ENCODE assay signal across 1 cellular context in the genomic region with DNA sequence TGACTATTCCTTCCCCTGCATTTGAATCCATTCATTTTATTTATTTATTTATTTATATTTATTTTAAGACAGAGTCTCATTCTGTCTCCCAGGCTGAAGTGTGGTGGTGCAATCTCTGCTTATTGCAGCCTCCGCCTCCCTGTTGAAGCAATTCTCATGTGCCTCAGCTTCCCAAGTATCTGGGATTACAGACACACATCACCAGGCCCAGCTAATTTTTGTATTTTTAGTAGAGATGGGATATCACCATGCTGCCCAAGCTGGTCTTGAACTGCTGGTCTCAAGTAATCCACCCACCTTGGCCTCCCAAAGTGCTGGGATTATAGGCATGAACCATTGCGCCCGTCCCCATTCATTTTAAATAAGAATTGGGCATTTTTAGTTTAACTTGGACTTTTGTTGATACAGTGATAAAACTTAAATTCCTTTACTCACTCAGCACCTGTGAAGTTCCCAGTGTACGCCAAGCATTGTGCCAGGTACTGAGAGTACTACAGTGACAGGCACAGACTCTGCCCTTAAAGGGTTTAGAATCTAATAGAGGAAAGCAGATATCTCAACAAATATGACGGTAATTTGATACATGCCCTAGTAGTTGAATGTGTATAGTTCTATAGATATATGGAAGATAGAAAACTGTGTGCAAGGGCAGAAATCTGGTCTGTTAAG.
TF ChIP-seq lines count a peak whose summit lies in the region.

No MANE protein-coding gene starts in this region.

TF ChIP-seq in H1, 55 proteins besides CTCF, POLR2A, EP300 and RAD21:
- TF ChIP-seq CBX8 (IDR thresholded peaks at IDR 0.05; ENCODE audit: borderline replicate concordance, low read depth, low read length): no peak
- no peak for TF ChIP-seq TCF12 (IDR thresholded peaks at IDR 0.05; ENCODE audit: low read depth, low read length)
- no peak for TF ChIP-seq RNF2 (IDR thresholded peaks at IDR 0.05; ENCODE audit: borderline replicate concordance, low read depth, low read length, missing control alignments, poor library complexity, severe bottlenecking)
- TF ChIP-seq, protein P1, sequence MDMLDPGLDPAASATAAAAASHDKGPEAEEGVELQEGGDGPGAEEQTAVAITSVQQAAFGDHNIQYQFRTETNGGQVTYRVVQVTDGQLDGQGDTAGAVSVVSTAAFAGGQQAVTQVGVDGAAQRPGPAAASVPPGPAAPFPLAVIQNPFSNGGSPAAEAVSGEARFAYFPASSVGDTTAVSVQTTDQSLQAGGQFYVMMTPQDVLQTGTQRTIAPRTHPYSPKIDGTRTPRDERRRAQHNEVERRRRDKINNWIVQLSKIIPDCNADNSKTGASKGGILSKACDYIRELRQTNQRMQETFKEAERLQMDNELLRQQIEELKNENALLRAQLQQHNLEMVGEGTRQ (IDR thresholded peaks at IDR 0.05; ENCODE audit: low read length): no peak
- no peak for TF ChIP-seq POLR2AphosphoS5 (IDR thresholded peaks at IDR 0.05; ENCODE audit: low read depth, low read length)
- TF ChIP-seq, protein P2, sequence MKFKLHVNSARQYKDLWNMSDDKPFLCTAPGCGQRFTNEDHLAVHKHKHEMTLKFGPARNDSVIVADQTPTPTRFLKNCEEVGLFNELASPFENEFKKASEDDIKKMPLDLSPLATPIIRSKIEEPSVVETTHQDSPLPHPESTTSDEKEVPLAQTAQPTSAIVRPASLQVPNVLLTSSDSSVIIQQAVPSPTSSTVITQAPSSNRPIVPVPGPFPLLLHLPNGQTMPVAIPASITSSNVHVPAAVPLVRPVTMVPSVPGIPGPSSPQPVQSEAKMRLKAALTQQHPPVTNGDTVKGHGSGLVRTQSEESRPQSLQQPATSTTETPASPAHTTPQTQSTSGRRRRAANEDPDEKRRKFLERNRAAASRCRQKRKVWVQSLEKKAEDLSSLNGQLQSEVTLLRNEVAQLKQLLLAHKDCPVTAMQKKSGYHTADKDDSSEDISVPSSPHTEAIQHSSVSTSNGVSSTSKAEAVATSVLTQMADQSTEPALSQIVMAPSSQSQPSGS (IDR thresholded peaks at IDR 0.05; ENCODE audit: low read length): no peak
- TF ChIP-seq SIN3A (conservative IDR thresholded peaks at IDR 0.05 in 1 of 2, IDR thresholded peaks at IDR 0.05 in 1 of 2; ENCODE audit: low read depth in 1 of 2, low read length in 2 of 2): no peak
- no peak for TF ChIP-seq MAFK (IDR thresholded peaks at IDR 0.05; ENCODE audit: low read depth, low read length)
- no peak for TF ChIP-seq BCL11A (IDR thresholded peaks at IDR 0.05; ENCODE audit: low read depth in 2 of 2, low read length in 2 of 2)
- TF ChIP-seq SRF (IDR thresholded peaks at IDR 0.05; ENCODE audit: low read depth, low read length): no peak
- TF ChIP-seq, protein P3, sequence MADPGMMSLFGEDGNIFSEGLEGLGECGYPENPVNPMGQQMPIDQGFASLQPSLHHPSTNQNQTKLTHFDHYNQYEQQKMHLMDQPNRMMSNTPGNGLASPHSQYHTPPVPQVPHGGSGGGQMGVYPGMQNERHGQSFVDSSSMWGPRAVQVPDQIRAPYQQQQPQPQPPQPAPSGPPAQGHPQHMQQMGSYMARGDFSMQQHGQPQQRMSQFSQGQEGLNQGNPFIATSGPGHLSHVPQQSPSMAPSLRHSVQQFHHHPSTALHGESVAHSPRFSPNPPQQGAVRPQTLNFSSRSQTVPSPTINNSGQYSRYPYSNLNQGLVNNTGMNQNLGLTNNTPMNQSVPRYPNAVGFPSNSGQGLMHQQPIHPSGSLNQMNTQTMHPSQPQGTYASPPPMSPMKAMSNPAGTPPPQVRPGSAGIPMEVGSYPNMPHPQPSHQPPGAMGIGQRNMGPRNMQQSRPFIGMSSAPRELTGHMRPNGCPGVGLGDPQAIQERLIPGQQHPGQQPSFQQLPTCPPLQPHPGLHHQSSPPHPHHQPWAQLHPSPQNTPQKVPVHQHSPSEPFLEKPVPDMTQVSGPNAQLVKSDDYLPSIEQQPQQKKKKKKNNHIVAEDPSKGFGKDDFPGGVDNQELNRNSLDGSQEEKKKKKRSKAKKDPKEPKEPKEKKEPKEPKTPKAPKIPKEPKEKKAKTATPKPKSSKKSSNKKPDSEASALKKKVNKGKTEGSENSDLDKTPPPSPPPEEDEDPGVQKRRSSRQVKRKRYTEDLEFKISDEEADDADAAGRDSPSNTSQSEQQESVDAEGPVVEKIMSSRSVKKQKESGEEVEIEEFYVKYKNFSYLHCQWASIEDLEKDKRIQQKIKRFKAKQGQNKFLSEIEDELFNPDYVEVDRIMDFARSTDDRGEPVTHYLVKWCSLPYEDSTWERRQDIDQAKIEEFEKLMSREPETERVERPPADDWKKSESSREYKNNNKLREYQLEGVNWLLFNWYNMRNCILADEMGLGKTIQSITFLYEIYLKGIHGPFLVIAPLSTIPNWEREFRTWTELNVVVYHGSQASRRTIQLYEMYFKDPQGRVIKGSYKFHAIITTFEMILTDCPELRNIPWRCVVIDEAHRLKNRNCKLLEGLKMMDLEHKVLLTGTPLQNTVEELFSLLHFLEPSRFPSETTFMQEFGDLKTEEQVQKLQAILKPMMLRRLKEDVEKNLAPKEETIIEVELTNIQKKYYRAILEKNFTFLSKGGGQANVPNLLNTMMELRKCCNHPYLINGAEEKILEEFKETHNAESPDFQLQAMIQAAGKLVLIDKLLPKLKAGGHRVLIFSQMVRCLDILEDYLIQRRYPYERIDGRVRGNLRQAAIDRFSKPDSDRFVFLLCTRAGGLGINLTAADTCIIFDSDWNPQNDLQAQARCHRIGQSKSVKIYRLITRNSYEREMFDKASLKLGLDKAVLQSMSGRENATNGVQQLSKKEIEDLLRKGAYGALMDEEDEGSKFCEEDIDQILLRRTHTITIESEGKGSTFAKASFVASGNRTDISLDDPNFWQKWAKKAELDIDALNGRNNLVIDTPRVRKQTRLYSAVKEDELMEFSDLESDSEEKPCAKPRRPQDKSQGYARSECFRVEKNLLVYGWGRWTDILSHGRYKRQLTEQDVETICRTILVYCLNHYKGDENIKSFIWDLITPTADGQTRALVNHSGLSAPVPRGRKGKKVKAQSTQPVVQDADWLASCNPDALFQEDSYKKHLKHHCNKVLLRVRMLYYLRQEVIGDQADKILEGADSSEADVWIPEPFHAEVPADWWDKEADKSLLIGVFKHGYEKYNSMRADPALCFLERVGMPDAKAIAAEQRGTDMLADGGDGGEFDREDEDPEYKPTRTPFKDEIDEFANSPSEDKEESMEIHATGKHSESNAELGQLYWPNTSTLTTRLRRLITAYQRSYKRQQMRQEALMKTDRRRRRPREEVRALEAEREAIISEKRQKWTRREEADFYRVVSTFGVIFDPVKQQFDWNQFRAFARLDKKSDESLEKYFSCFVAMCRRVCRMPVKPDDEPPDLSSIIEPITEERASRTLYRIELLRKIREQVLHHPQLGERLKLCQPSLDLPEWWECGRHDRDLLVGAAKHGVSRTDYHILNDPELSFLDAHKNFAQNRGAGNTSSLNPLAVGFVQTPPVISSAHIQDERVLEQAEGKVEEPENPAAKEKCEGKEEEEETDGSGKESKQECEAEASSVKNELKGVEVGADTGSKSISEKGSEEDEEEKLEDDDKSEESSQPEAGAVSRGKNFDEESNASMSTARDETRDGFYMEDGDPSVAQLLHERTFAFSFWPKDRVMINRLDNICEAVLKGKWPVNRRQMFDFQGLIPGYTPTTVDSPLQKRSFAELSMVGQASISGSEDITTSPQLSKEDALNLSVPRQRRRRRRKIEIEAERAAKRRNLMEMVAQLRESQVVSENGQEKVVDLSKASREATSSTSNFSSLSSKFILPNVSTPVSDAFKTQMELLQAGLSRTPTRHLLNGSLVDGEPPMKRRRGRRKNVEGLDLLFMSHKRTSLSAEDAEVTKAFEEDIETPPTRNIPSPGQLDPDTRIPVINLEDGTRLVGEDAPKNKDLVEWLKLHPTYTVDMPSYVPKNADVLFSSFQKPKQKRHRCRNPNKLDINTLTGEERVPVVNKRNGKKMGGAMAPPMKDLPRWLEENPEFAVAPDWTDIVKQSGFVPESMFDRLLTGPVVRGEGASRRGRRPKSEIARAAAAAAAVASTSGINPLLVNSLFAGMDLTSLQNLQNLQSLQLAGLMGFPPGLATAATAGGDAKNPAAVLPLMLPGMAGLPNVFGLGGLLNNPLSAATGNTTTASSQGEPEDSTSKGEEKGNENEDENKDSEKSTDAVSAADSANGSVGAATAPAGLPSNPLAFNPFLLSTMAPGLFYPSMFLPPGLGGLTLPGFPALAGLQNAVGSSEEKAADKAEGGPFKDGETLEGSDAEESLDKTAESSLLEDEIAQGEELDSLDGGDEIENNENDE (IDR thresholded peaks at IDR 0.05; ENCODE audit: insufficient replicate concordance, low read length): no peak
- TF ChIP-seq SIRT6 (IDR thresholded peaks at IDR 0.05; ENCODE audit: low read length): no peak
- TF ChIP-seq CBX5 (IDR thresholded peaks at IDR 0.05; ENCODE audit: low read depth, low read length): no peak
- TF ChIP-seq SAP30 (IDR thresholded peaks at IDR 0.05; ENCODE audit: insufficient read depth, insufficient replicate concordance, low read length): no peak
